Comparison of ENCODE assay signal across 1 cellular context in the genomic region with DNA sequence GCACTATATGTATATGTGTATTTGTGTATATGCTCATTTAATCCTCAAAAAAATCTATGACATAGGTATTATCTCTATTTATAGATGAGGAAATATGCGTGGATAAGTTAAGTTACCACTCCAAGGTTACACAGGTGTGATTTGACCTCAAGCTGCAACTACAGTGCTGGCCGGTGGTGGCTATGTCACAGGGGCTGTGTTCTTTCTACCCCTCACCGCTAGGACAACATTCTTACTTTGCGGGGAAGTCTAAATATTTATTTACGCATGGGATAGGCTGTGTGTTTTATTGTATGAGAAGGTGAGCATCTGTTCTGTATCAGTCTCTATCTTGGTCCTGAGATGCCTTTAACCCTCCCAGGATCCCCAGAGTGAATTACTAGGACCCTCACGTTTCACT.
TF ChIP-seq lines count a peak whose summit lies in the region.

No MANE protein-coding gene starts in this region.

TF ChIP-seq in GM23338, 12 proteins besides CTCF, POLR2A, EP300 and RAD21 (continued from another document):
- TF ChIP-seq NANOG (IDR thresholded peaks at IDR 0.05; ENCODE audit: borderline replicate concordance) (no peak), ZNF331 (CRISPR knock-in tag; IDR thresholded peaks at IDR 0.05; ENCODE audit: low read depth) (no peak)
